21 cellular contexts compared by ENCODE assay signal in the genomic region with DNA sequence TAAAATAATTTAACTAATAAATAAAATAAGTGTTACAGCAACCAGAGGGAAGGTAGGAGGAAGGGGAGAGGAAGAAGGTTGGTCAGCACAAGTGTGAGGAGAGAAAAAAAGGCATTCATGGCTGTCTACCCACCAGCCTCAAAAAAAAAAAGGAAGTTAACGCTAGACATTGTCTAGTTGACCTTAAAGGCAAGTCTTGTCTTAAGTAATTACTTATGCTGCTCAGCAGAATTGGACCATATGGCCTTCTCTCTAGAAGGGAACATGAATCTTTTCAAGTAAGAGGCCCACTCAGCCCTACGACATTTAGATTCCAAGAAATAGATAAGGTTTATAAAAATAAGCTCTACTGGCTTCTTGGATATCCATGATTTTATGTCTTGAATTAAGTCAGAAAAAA.
"Had no signal": no experiment of that assay in that cellular context is flagged by ENCODE, and none has a peak within 500 bp of the region (broad histone marks: within the 10 kb centered on the region; RNA-seq: fewer than 3 reads in every experiment).

No MANE protein-coding gene starts in this region.

- H3K9me3 Mint-ChIP-seq: activated B cell treated with CpG ODN at 0.5 μM for 24 hours; activated CD4-positive, alpha-beta memory T cell treated with anti-CD3 and anti-CD28 coated beads for 36 hours; effector memory CD8-positive, alpha-beta T cell; immature natural killer cell; memory B cell; naive thymus-derived CD4-positive, alpha-beta T cell; stimulated activated effector memory CD8-positive, alpha-beta T cell treated with anti-CD3 and anti-CD28 coated beads, Interleukin-12 subunit alpha, Interleukin-12 subunit beta, amount 100 ng/mL, for 72 hours had no signal

- DNase-seq: activated B cell treated with CpG ODN at 0.5 μM for 24 hours; activated CD4-positive, alpha-beta memory T cell treated with anti-CD3 and anti-CD28 coated beads for 36 hours; activated CD4-positive, alpha-beta T cell treated with anti-CD3 and anti-CD28 coated beads for 4 hours; activated CD8-positive, alpha-beta memory T cell treated with anti-CD3 and anti-CD28 coated beads, Interleukin-2, amount 10 ng/mL, durations not matched to agents 7 days and 5 days; amygdala; body of pancreas; dermis blood vessel endothelial cell; effector memory CD8-positive, alpha-beta T cell; esophagus squamous epithelium; immature natural killer cell; kidney glomerular epithelial cell; left ventricle myocardium superior; naive thymus-derived CD4-positive, alpha-beta T cell; ovary; right lobe of liver; stimulated activated CD4-positive, alpha-beta T cell treated with anti-CD3 and anti-CD28 coated beads, Interleukin-4, amount 100 ng/mL, for 1 hour had no signal

- ATAC-seq: activated CD8-positive, alpha-beta memory T cell treated with anti-CD3 and anti-CD28 coated beads, Interleukin-2, amount 10 ng/mL, durations not matched to agents 7 days and 5 days; body of pancreas; effector memory CD8-positive, alpha-beta T cell; left ventricle myocardium superior; naive thymus-derived CD4-positive, alpha-beta T cell; right lobe of liver; stimulated activated effector memory CD8-positive, alpha-beta T cell treated with anti-CD3 and anti-CD28 coated beads, Interleukin-12 subunit alpha, Interleukin-12 subunit beta, amount 100 ng/mL, for 72 hours had no signal

- H3K4me1 ChIP-seq: body of pancreas, esophagus squamous epithelium, right lobe of liver had no signal

- H3K4me3 ChIP-seq: body of pancreas, esophagus squamous epithelium, ovary, right lobe of liver, smooth muscle cell, thoracic aorta had no signal

- H3K9me3 ChIP-seq: body of pancreas, esophagus squamous epithelium, ovary, right lobe of liver, thoracic aorta had no signal

- H3K27me3 Mint-ChIP-seq: activated CD8-positive, alpha-beta memory T cell treated with anti-CD3 and anti-CD28 coated beads, Interleukin-2, amount 10 ng/mL, durations not matched to agents 7 days and 5 days; activated naive CD8-positive, alpha-beta T cell; memory B cell had no signal

- H3K4me3 Mint-ChIP-seq: activated B cell treated with CpG ODN at 0.5 μM for 24 hours; activated CD4-positive, alpha-beta memory T cell treated with anti-CD3 and anti-CD28 coated beads for 36 hours; activated CD8-positive, alpha-beta memory T cell treated with anti-CD3 and anti-CD28 coated beads, Interleukin-2, amount 10 ng/mL, durations not matched to agents 7 days and 5 days; activated naive CD8-positive, alpha-beta T cell; effector memory CD8-positive, alpha-beta T cell; immature natural killer cell; memory B cell; naive thymus-derived CD4-positive, alpha-beta T cell; stimulated activated effector memory CD8-positive, alpha-beta T cell treated with anti-CD3 and anti-CD28 coated beads, Interleukin-12 subunit alpha, Interleukin-12 subunit beta, amount 100 ng/mL, for 72 hours had no signal

- H3K27me3 ChIP-seq: body of pancreas, esophagus squamous epithelium, ovary, right lobe of liver had no signal

- H3K27ac ChIP-seq: body of pancreas, esophagus squamous epithelium, ovary, right lobe of liver, thoracic aorta had no signal

- H3K4me1 Mint-ChIP-seq: activated CD8-positive, alpha-beta memory T cell treated with anti-CD3 and anti-CD28 coated beads, Interleukin-2, amount 10 ng/mL, durations not matched to agents 7 days and 5 days; immature natural killer cell; naive thymus-derived CD4-positive, alpha-beta T cell; stimulated activated effector memory CD8-positive, alpha-beta T cell treated with anti-CD3 and anti-CD28 coated beads, Interleukin-12 subunit alpha, Interleukin-12 subunit beta, amount 100 ng/mL, for 72 hours had no signal

- H3K36me3 Mint-ChIP-seq: activated CD4-positive, alpha-beta memory T cell treated with anti-CD3 and anti-CD28 coated beads for 36 hours; activated CD8-positive, alpha-beta memory T cell treated with anti-CD3 and anti-CD28 coated beads, Interleukin-2, amount 10 ng/mL, durations not matched to agents 7 days and 5 days; activated naive CD8-positive, alpha-beta T cell; immature natural killer cell; memory B cell; naive thymus-derived CD4-positive, alpha-beta T cell; stimulated activated effector memory CD8-positive, alpha-beta T cell treated with anti-CD3 and anti-CD28 coated beads, Interleukin-12 subunit alpha, Interleukin-12 subunit beta, amount 100 ng/mL, for 72 hours had no signal

- H3K27ac Mint-ChIP-seq: activated B cell treated with CpG ODN at 0.5 μM for 24 hours; activated CD4-positive, alpha-beta memory T cell treated with anti-CD3 and anti-CD28 coated beads for 36 hours; activated CD8-positive, alpha-beta memory T cell treated with anti-CD3 and anti-CD28 coated beads, Interleukin-2, amount 10 ng/mL, durations not matched to agents 7 days and 5 days; activated naive CD8-positive, alpha-beta T cell; effector memory CD8-positive, alpha-beta T cell; immature natural killer cell; memory B cell; naive thymus-derived CD4-positive, alpha-beta T cell; stimulated activated effector memory CD8-positive, alpha-beta T cell treated with anti-CD3 and anti-CD28 coated beads, Interleukin-12 subunit alpha, Interleukin-12 subunit beta, amount 100 ng/mL, for 72 hours had no signal

- H3K36me3 ChIP-seq: esophagus squamous epithelium, ovary, right lobe of liver, thoracic aorta had no signal

- H3K4me2 ChIP-seq: smooth muscle cell had no signal
